26 cellular contexts compared by ENCODE assay signal in the genomic region with DNA sequence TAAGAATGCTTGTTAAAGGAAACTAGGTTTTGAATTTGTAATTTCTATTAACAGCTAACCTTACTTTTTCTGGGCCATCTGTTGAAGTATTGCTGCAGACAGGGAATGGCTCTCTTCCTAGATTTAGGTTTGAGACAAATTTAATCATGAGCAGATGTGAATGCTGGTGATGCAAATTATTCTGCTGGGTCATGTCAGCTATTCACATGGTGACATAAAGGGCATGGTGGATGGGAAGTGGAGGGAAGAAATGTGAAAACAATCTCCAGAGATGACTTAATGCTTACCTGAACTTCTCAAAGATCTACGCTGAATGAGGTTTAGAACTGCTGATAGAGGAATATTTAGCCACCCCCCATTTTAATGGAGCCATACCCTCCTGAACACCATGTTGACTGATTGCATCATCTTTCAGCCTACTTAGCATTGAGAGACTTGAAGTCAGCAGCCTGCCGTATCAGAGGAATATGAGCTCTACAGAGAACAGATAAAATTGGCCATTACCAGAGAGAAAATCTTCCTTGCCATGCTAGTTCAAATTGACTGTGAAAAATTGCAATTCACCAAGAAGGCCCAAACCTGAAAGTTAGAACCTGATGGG.
A peak's percentile ranks its signal among the peaks of the same experiment; 100 is the strongest.
DNase-seq lines count a peak whose midpoint lies in the region; ATAC-seq and TF ChIP-seq lines count a peak whose summit lies in the region.
"Had no signal": no experiment of that assay in that cellular context is flagged by ENCODE, and none has a peak within 500 bp of the region (broad histone marks: within the 10 kb centered on the region; RNA-seq: fewer than 3 reads in every experiment).

No MANE protein-coding gene starts in this region.

- DNase-seq in AG08395 (ENCODE audit: low spot score) (peak; percentile 7), DMS79 treated with DMSO at 0.1 percent for 48 hours (lab: John Stamatoyannopoulos, UW) (peak; percentile 45), OCI-M1 (lab: John Stamatoyannopoulos, UW) (peak; percentile 29), fibroblast of gingiva (ENCODE audit: low read depth) (peak; percentile 5), adrenal gland (no peak), left ventricle myocardium inferior (no peak)
- DNase-seq: activated gamma-delta T cell; activated T-cell treated with anti-CD3 and anti-CD28 coated beads for 4 hours; Calu3; EL; foreskin melanocyte; H7; KBM-7; kidney glomerular epithelial cell; lower lobe of right lung; MG63; NCI-H1105 treated with DMSO at 0.1 percent for 48 hours; NCI-H2029 treated with DMSO at 0.1 percent for 48 hours; NCI-H446; NCI-H774; stimulated activated CD4-positive, alpha-beta T cell treated with anti-CD3 and anti-CD28 coated beads, Interleukin-2, amount 100 ng/mL, for 48 hours had no signal

- no peaks in the 10 kb centered on the region for H3K36me3 ChIP-seq in adrenal gland (replicated peaks in 1 of 2)
- H3K36me3 ChIP-seq in left ventricle myocardium inferior, result no peaks in the 10 kb centered on the region
- H3K36me3 ChIP-seq: lower lobe of right lung, MG63, right atrium auricular region had no signal

- 90 to 98% (median 94%) methylated on average over 2 of the region's 2 CpGs for WGBS in adrenal gland, 4 donors

- H3K4me1 ChIP-seq in adrenal gland (replicated peaks in 1 of 2) (no peaks in the 10 kb centered on the region), left ventricle myocardium inferior (no peaks in the 10 kb centered on the region)
- H3K4me1 ChIP-seq: lower lobe of right lung, parathyroid adenoma, right atrium auricular region, tibial nerve had no signal

- no peak overlapping the region for H3K27ac ChIP-seq in adrenal gland
- no peak overlapping the region for H3K27ac ChIP-seq in left ventricle myocardium inferior (replicated peaks)
- H3K27ac ChIP-seq: lower lobe of right lung, parathyroid adenoma, right atrium auricular region, tibial nerve had no signal

- TF ChIP-seq CTCF in adrenal gland (IDR thresholded peaks at IDR 0.05) (no peak), left ventricle myocardium inferior (IDR thresholded peaks at IDR 0.05; ENCODE audit: borderline replicate concordance) (no peak)

- H3K27me3 ChIP-seq in adrenal gland (no peaks in the 10 kb centered on the region), left ventricle myocardium inferior (ENCODE audit: low read depth) (no peaks in the 10 kb centered on the region)
- H3K27me3 ChIP-seq: MG63, right atrium auricular region, tibial nerve had no signal

- no peak for TF ChIP-seq POLR2A in adrenal gland (IDR thresholded peaks at IDR 0.05)

- ATAC-seq in esophagus mucosa (no peak), GM21576 (IDR thresholded peaks at IDR 0.05; ENCODE audit: unreplicated experiment) (no peak)
- ATAC-seq: lower lobe of right lung had no signal

- no peaks in the 10 kb centered on the region for H3K9me3 ChIP-seq in adrenal gland (replicated peaks in 1 of 3)
- H3K9me3 ChIP-seq in left ventricle myocardium inferior (replicated peaks), result no peaks in the 10 kb centered on the region
- H3K9me3 ChIP-seq: lower lobe of right lung, MG63, right atrium auricular region, tibial nerve had no signal

- intact Hi-C loops in adrenal gland (cut with DNase I) (no loop called here), left ventricle myocardium inferior (cut with micrococcal nuclease) (no loop called here)

- H3K4me3 ChIP-seq in adrenal gland, result no peak overlapping the region
- H3K4me3 ChIP-seq in left ventricle myocardium inferior, result no peak overlapping the region
- H3K4me3 ChIP-seq: lower lobe of right lung, MG63, right atrium auricular region, tibial nerve had no signal

Comparison
In these comparisons a context has a peak if more than half of its experiments do, and no peak if none do; other contexts are left out.
1. DNase-seq: peak in AG08395 (single experiment), DMS79 treated with DMSO at 0.1 percent for 48 hours (single experiment), OCI-M1 (single experiment) and fibroblast of gingiva (single experiment); none in adrenal gland (0 of 7) and left ventricle myocardium inferior (single experiment).